ENCODE assay signal across 8 cellular contexts in the genomic region with DNA sequence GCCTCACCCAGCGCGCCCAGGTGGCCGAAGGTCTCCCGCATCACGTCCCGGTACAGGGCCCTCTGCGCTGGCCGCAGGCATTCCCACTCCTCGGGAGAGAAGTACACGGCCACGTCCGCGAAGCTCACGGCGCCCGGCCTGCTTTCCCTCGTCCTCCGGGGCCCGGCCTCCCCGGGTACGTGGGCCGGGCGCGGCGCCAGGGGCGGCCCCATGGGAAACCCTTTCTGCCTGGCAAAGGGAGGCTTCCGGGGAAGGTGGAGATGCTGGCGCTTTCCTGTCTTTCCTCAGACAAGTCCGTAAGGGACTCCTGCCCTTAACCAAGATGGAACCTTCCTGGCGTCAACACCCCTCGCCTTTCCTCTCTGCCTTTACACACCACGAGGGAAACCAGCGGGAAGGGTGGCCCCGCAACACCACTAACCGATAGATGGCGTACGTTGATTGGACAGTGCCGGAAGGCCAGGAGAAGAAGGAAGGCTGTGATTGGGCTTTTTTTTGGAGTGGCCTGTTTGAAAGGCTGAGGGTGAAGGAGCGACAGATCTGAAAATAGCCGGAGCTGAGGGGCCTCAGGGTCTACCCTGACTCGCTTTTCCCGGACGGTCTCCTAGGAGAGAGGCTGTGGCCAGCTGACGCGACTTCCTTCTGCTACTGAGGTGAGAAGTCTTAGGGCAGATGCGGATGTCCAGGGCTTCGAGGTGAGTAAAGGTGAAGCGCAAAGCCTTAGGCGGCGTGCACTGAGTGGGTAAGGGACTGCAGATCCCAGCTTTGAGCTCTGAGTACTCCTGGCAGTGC. TPM values are rescaled to one million over a fixed set of nuclear protein-coding genes. Genes with fewer than 3 reads are reported as not detected.
DNase-seq lines count a peak whose midpoint lies in the region; ATAC-seq and TF ChIP-seq lines count a peak whose summit lies in the region.

TSS of gene ZNF785 (minus strand) at position 298 of the 792 bp plus-strand sequence. CDS start at position 212, 86 bp downstream.

- peak in 4 of 5 experiments; percentile 4 to 42 (median 30) for TF ChIP-seq CTCF in gastrocnemius medialis (IDR thresholded peaks at IDR 0.05 in 4 of 5, conservative IDR thresholded peaks at IDR 0.05 in 1 of 5)

- H3K4me1 ChIP-seq in gastrocnemius medialis = peaks cover 14% of the 10 kb centered on the region in 2 donors

- in situ Hi-C loops in gastrocnemius medialis (cut with MboI; ENCODE audit: low sequenced_read_pairs in 4 of 4) (no loop called here), KBM-7 (cut with MboI; ENCODE audit: low pct_unique_long_range_greater_than_20kb, low sequenced_read_pairs) (no loop called here)

- H3K27me3 ChIP-seq in gastrocnemius medialis = no peaks in the 10 kb centered on the region

- peak in 1 of 2 donors; percentile 24 for TF ChIP-seq POLR2A in gastrocnemius medialis (IDR thresholded peaks at IDR 0.05)

- peak; percentile 35 for DNase-seq in NCI-H2081 treated with DMSO at 0.1 percent for 48 hours (lab: John Stamatoyannopoulos, UW)
- DNase-seq in UCSD-AML1 (lab: John Stamatoyannopoulos, UW; ENCODE audit: unreplicated experiment) = peak; percentile 93
- DNase-seq in brain pericyte (ENCODE audit: low read depth, low spot score) = peak; percentile 98
- peak; percentile 98 to 99 for DNase-seq in gastrocnemius medialis
- no peak for DNase-seq in KBM-7

- intact Hi-C loops in gastrocnemius medialis (cut with DNase I; ENCODE audit: low total_unique reads) = loop anchor here (1.0 to 2.0 kb wide), 8 partner anchors 13 to 65 kb away; partner anchors contain the start of genes PRR14, ZNF689, ZNF764 and ZNF768

- H3K4me3 ChIP-seq in iPS-11a (ENCODE audit: low read depth, low read length) = peak within 1 kb of the TSS; percentile 74
- peak within 1 kb of the TSS; percentile 80 to 93 (median 90) for H3K4me3 ChIP-seq in gastrocnemius medialis

- peaks cover 0 to 25% of the 10 kb centered on the region in 2 donors for H3K36me3 ChIP-seq in gastrocnemius medialis

- H3K27ac ChIP-seq in gastrocnemius medialis = peak within 1 kb of the TSS; percentile 90 to 97 (median 94)

- H3K9me3 ChIP-seq in gastrocnemius medialis = no peaks in the 10 kb centered on the region

- ATAC-seq in GM18498 (IDR thresholded peaks at IDR 0.05; ENCODE audit: unreplicated experiment) (peak; percentile 92), HG02943 (IDR thresholded peaks at IDR 0.05; ENCODE audit: low read depth, unreplicated experiment) (peak; percentile 93), gastrocnemius medialis (peak; percentile 100)

RNA-seq across cellular contexts. Expression of gene ZNF785, which starts in this region (rescaled TPM):
- 1 to 10 TPM in 2 of 4 donors, under 1 TPM in 2; 0.70 to 3.2 (median 1.0) TPM for total RNA-seq in gastrocnemius medialis
